20 cellular contexts compared by ENCODE assay signal in the genomic region with DNA sequence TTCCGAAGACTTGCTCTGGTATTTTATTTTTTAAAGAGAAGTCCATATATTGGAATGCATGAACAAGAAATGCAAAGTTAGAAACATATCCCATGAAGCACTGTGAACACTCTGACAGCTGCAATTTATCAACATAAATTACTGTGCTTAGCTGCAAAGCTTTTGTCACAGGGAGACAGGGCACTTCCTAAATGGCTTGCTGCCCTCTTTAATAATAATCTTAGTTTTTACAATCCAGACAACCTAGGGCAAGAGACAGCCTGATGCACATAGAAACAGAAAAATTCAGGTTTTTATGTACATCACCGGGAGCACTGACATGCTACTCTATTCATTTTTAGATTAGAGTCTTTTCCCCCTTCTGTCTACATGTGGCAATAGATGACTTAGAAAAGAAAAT.
"Had no signal": no experiment of that assay in that cellular context is flagged by ENCODE, and none has a peak within 500 bp of the region (broad histone marks: within the 10 kb centered on the region; RNA-seq: fewer than 3 reads in every experiment).

No MANE protein-coding gene starts in this region.

- H3K27ac ChIP-seq: SJSA1, SK-N-MC had no signal

- H3K36me3 ChIP-seq: MG63, SJSA1 had no signal

- H3K4me3 ChIP-seq: MG63, SJSA1, SK-N-MC had no signal

- H3K27me3 ChIP-seq: MG63, SJSA1 had no signal

- H3K4me1 ChIP-seq: SJSA1 had no signal

- DNase-seq: IMR-90, Karpas-422, KG1, MG63, NCI-H1092 treated with DMSO at 0.1 percent for 48 hours, NCI-H1436, NCI-H187, NCI-H2029, NCI-H2081 treated with DMSO at 0.1 percent for 48 hours, NCI-H2171 treated with DMSO at 0.1 percent for 48 hours, NCI-H345, NCI-H446 treated with DMSO at 0.1 percent for 48 hours, NCI-H510A treated with DMSO at 0.1 percent for 48 hours, NCI-H526, NCI-H748 treated with DMSO at 0.1 percent for 48 hours, Right ventricle myocardium superior, RPMI8226, SIG-M5 had no signal

- H3K9me3 ChIP-seq: MG63, SJSA1 had no signal
